In genomic region chr1:43776043-43776761, GRCh38 we compare ENCODE assay signal across 16 cellular contexts.
DNase-seq lines count a peak whose midpoint lies in the region; ATAC-seq and TF ChIP-seq lines count a peak whose summit lies in the region.
"Had no signal": no experiment of that assay in that cellular context is flagged by ENCODE, and none has a peak within 500 bp of the region (broad histone marks: within the 10 kb centered on the region; RNA-seq: fewer than 3 reads in every experiment).

No MANE protein-coding gene starts in this region.

- 84 to 88% (median 86%) methylated on average over 4 of the region's 4 CpGs for WGBS in heart left ventricle, 4 donors

- peak overlapping the region in 1 of 12 donors; percentile 10 for H3K27ac ChIP-seq in heart left ventricle
- H3K27ac ChIP-seq: ovary, SJCRH30, thyroid gland had no signal

- no peak for TF ChIP-seq POLR2A in heart left ventricle (IDR thresholded peaks at IDR 0.05)
- TF ChIP-seq POLR2A in erythroblast (IDR thresholded peaks at IDR 0.05; ENCODE audit: low read length): no peak

- intact Hi-C loops in heart left ventricle (cut with DNase I) (no loop called here), left cardiac atrium (cut with DNase I) (no loop called here)

- H3K4me1 ChIP-seq in heart left ventricle: peaks cover 0 to 10% (median 0%) of the 10 kb centered on the region in 12 donors
- H3K4me1 ChIP-seq: SJCRH30, thyroid gland had no signal

- no peaks in the 10 kb centered on the region for H3K27me3 ChIP-seq in heart left ventricle
- H3K27me3 ChIP-seq: ovary, SJCRH30, thyroid gland had no signal

- ATAC-seq in heart left ventricle (peak; percentile 73 to 90 (median 84)), left cardiac atrium (no peak), GM18861 (IDR thresholded peaks at IDR 0.05; ENCODE audit: unreplicated experiment) (no peak), GM19351 (IDR thresholded peaks at IDR 0.05; ENCODE audit: unreplicated experiment) (no peak)
- ATAC-seq: activated CD4-positive, alpha-beta T cell treated with anti-CD3 and anti-CD28 coated beads for 36 hours had no signal

- no peak for TF ChIP-seq CTCF in heart left ventricle (IDR thresholded peaks at IDR 0.05)

- DNase-seq in heart left ventricle (no peak), left cardiac atrium (no peak), RPMI7951 (ENCODE audit: low read depth) (peak; percentile 77), erythroblast (lab: John Stamatoyannopoulos, UW) (peak; percentile 25 to 58), smooth muscle cell of the brain vasculature (ENCODE audit: low read depth, low spot score) (peak; percentile 59), NCI-H1105 (lab: John Stamatoyannopoulos, UW) (no peak)
- DNase-seq: activated CD4-positive, alpha-beta T cell treated with anti-CD3 and anti-CD28 coated beads for 36 hours; glutamatergic neuron; KG1; NCI-H345; ovary; thyroid gland had no signal

- H3K9me3 ChIP-seq in heart left ventricle: peaks cover 0 to 29% (median 3%) of the 10 kb centered on the region in 12 donors
- H3K9me3 ChIP-seq: HAP-1, ovary, thyroid gland had no signal

- no peak overlapping the region for H3K4me3 ChIP-seq in heart left ventricle
- H3K4me3 ChIP-seq: HAP-1, ovary, SJCRH30, thyroid gland had no signal

- peaks cover 0 to 11% (median 0%) of the 10 kb centered on the region in 9 donors for H3K36me3 ChIP-seq in heart left ventricle
- H3K36me3 ChIP-seq: ovary, SJCRH30, thyroid gland had no signal

Comparison
In these comparisons a context has a peak if more than half of its experiments do, and no peak if none do; other contexts are left out.
1. ATAC-seq: peak in heart left ventricle (4 of 4); none in left cardiac atrium (0 of 2), GM18861 (single experiment) and GM19351 (single experiment).
2. DNase-seq: peak in RPMI7951 (single experiment), erythroblast (2 of 2) and smooth muscle cell of the brain vasculature (single experiment); none in heart left ventricle (0 of 5), left cardiac atrium (single experiment) and NCI-H1105 (single experiment).